Comparison of ENCODE assay signal across 20 cellular contexts in the genomic region with DNA sequence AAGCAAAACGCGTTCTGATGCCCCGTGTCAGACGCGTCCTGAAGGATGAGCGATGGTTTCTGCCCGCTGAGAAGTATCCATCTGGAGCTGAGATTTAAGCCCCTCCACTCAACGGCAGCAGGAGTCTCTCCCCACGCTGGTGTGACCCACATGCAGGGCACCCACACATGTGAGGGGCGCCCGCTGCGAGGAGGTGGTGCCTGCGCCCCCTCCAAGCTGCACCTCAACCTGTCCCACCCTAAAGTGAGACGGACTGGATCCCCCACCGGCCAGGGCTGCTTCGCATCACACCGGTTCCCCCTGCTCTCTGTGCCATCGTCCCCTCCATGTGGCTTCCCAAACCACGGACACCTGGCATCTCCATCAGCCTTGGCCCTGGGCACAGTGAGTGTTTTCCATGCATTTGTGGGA. TPM values are rescaled to one million over a fixed set of nuclear protein-coding genes. Genes with fewer than 3 reads are reported as not detected.
"Had no signal": no experiment of that assay in that cellular context is flagged by ENCODE, and none has a peak within 500 bp of the region (broad histone marks: within the 10 kb centered on the region; RNA-seq: fewer than 3 reads in every experiment).

No MANE protein-coding gene starts in this region.

- DNase-seq: activated CD4-positive, alpha-beta T cell treated with anti-CD3 and anti-CD28 coated beads, Interleukin-2, amount 10 ng/mL, durations not matched to agents 7 days and 5 days; activated CD8-positive, alpha-beta T cell treated with anti-CD3 and anti-CD28 coated beads, Interleukin-2, amount 10 ng/mL, durations not matched to agents 7 days and 5 days; activated naive CD4-positive, alpha-beta T cell treated with anti-CD3 and anti-CD28 coated beads, Interleukin-2, amount 10 ng/mL, durations not matched to agents 7 days and 5 days; activated T-cell treated with anti-CD3 and anti-CD28 coated beads, Interleukin-2, amount 50 U/mL, for 48 hours; amygdala; esophagus squamous epithelium; gastrocnemius medialis; left colon; lower lobe of right lung; mesendoderm; naive B cell; occipital lobe; stimulated activated CD4-positive, alpha-beta T cell treated with anti-CD3 and anti-CD28 coated beads, Interleukin-4, amount 100 ng/mL, for 1 hour; stimulated activated naive CD4-positive, alpha-beta T cell; upper lobe of right lung had no signal

- H3K4me1 ChIP-seq: esophagus squamous epithelium, gastrocnemius medialis, lower lobe of right lung, upper lobe of right lung had no signal

- H3K27me3 Mint-ChIP-seq: activated CD4-positive, alpha-beta T cell treated with anti-CD3 and anti-CD28 coated beads, Interleukin-2, amount 10 ng/mL, durations not matched to agents 7 days and 5 days; activated naive CD4-positive, alpha-beta T cell treated with anti-CD3 and anti-CD28 coated beads, Interleukin-2, amount 10 ng/mL, durations not matched to agents 7 days and 5 days had no signal

- H3K36me3 ChIP-seq: esophagus squamous epithelium, gastrocnemius medialis, lower lobe of right lung, upper lobe of right lung had no signal

- H3K36me3 Mint-ChIP-seq: activated naive CD4-positive, alpha-beta T cell treated with anti-CD3 and anti-CD28 coated beads, Interleukin-2, amount 10 ng/mL, durations not matched to agents 7 days and 5 days had no signal

- H3K4me3 Mint-ChIP-seq: activated CD4-positive, alpha-beta T cell treated with anti-CD3 and anti-CD28 coated beads, Interleukin-2, amount 10 ng/mL, durations not matched to agents 7 days and 5 days; activated CD8-positive, alpha-beta T cell treated with anti-CD3 and anti-CD28 coated beads, Interleukin-2, amount 10 ng/mL, durations not matched to agents 7 days and 5 days; activated naive CD4-positive, alpha-beta T cell treated with anti-CD3 and anti-CD28 coated beads, Interleukin-2, amount 10 ng/mL, durations not matched to agents 7 days and 5 days had no signal

- H3K27ac Mint-ChIP-seq: activated CD4-positive, alpha-beta T cell treated with anti-CD3 and anti-CD28 coated beads, Interleukin-2, amount 10 ng/mL, durations not matched to agents 7 days and 5 days; activated CD8-positive, alpha-beta T cell treated with anti-CD3 and anti-CD28 coated beads, Interleukin-2, amount 10 ng/mL, durations not matched to agents 7 days and 5 days; activated naive CD4-positive, alpha-beta T cell treated with anti-CD3 and anti-CD28 coated beads, Interleukin-2, amount 10 ng/mL, durations not matched to agents 7 days and 5 days had no signal

- H3K4me3 ChIP-seq: esophagus squamous epithelium, gastrocnemius medialis, lower lobe of right lung, upper lobe of right lung had no signal

- H3K9me3 ChIP-seq: esophagus squamous epithelium, gastrocnemius medialis, lower lobe of right lung, upper lobe of right lung had no signal

- H3K27me3 ChIP-seq: upper lobe of right lung had no signal

- H3K4me1 Mint-ChIP-seq: activated CD4-positive, alpha-beta T cell treated with anti-CD3 and anti-CD28 coated beads, Interleukin-2, amount 10 ng/mL, durations not matched to agents 7 days and 5 days; activated naive CD4-positive, alpha-beta T cell treated with anti-CD3 and anti-CD28 coated beads, Interleukin-2, amount 10 ng/mL, durations not matched to agents 7 days and 5 days; naive B cell had no signal

- H3K27ac ChIP-seq: esophagus squamous epithelium, gastrocnemius medialis, lower lobe of right lung, upper lobe of right lung, VCaP had no signal

RNA-seq across cellular contexts. Expression of a gene that starts 4.5 kb away (rescaled TPM):
- total RNA-seq: gastrocnemius medialis had no signal

RNA-seq across cellular contexts. Expression of a gene that starts 44.8 kb away (rescaled TPM):
- total RNA-seq: activated CD4-positive, alpha-beta T cell treated with anti-CD3 and anti-CD28 coated beads, Interleukin-2, amount 10 ng/mL, durations not matched to agents 7 days and 5 days; activated CD8-positive, alpha-beta T cell treated with anti-CD3 and anti-CD28 coated beads, Interleukin-2, amount 10 ng/mL, durations not matched to agents 7 days and 5 days; dermis microvascular lymphatic vessel endothelial cell; gastrocnemius medialis; left colon; lower lobe of right lung; mucosa of gallbladder; renal cortical epithelial cell; T-helper 2 cell treated with Interferon-gamma antibody and Interleukin-4, amounts not matched to agents 100 ng/mL and 5 ng/mL, for 36 hours; upper lobe of right lung had no signal
